In genomic region chr1:30903343-30904034, GRCh38 we compare ENCODE assay signal across 1 cellular context.
A peak's percentile ranks its signal among the peaks of the same experiment; 100 is the strongest.
TF ChIP-seq lines count a peak whose summit lies in the region.

No MANE protein-coding gene starts in this region.

TF ChIP-seq in K562, 482 proteins besides CTCF, POLR2A, EP300 and RAD21 (continued from another document and continues in another):
- TF ChIP-seq VEZF1 (CRISPR knock-in tag; IDR thresholded peaks at IDR 0.05): peak; percentile 64
- TF ChIP-seq SMARCA5 (IDR thresholded peaks at IDR 0.05): peak; percentile 100
- 0 out of 2 replicates have a peak, but pooled peaks have one; percentile 42 for TF ChIP-seq MTA3 (IDR thresholded peaks at IDR 0.05; ENCODE audit: borderline replicate concordance)
- no peak for TF ChIP-seq PBX2 (CRISPR knock-in tag; IDR thresholded peaks at IDR 0.05; ENCODE audit: low read depth)
- 0 out of 2 replicates have a peak, but pooled peaks have one; percentile 18 for TF ChIP-seq PBX2 (tag; conservative IDR thresholded peaks at IDR 0.05; ENCODE audit: low read depth)
- 0 out of 4 replicates have a peak, but pooled peaks of 1 of the 2 experiments have one; percentile 48 for TF ChIP-seq ARNT (IDR thresholded peaks at IDR 0.05)
- 0 out of 4 replicates have a peak, but pooled peaks of 1 of the 2 experiments have one; percentile 16 for TF ChIP-seq TEAD1 (CRISPR knock-in tag; IDR thresholded peaks at IDR 0.05)
- TF ChIP-seq HDAC2 (IDR thresholded peaks at IDR 0.05): peak; percentile 99
- TF ChIP-seq RNF2 (IDR thresholded peaks at IDR 0.05): no peak
- no peak for TF ChIP-seq MYC (IDR thresholded peaks at IDR 0.05; ENCODE audit: low read depth, low read length)
- TF ChIP-seq MYC (CRISPR knock-in tag; IDR thresholded peaks at IDR 0.05; ENCODE audit: borderline replicate concordance, low read depth): no peak
- TF ChIP-seq PRPF4 (IDR thresholded peaks at IDR 0.05; ENCODE audit: insufficient read depth, low read depth, low read length, poor library complexity, severe bottlenecking): no peak
- 0 out of 2 replicates have a peak, but pooled peaks have one; percentile 40 for TF ChIP-seq MTA1 (IDR thresholded peaks at IDR 0.05; ENCODE audit: borderline replicate concordance)
- no peak for TF ChIP-seq ZNF518B (CRISPR knock-in tag; IDR thresholded peaks at IDR 0.05)
- no peak for TF ChIP-seq ZMIZ1 (IDR thresholded peaks at IDR 0.05; ENCODE audit: low read depth in 2 of 2, low read length in 2 of 2)
- 0 out of 2 replicates have a peak, but pooled peaks have one; percentile 43 for TF ChIP-seq ZNF75A (CRISPR knock-in tag; IDR thresholded peaks at IDR 0.05)
- TF ChIP-seq REST (CRISPR knock-in tag; IDR thresholded peaks at IDR 0.05; ENCODE audit: low read depth): no peak
- peak; percentile 30; the same call in 1 of the 2 replicates for TF ChIP-seq TFAP4 (CRISPR knock-in tag; IDR thresholded peaks at IDR 0.05; ENCODE audit: borderline replicate concordance)
- 0 out of 2 replicates have a peak, but pooled peaks have one; percentile 47 for TF ChIP-seq RFX5 (IDR thresholded peaks at IDR 0.05; ENCODE audit: low read depth, low read length)
- TF ChIP-seq CTBP1 (IDR thresholded peaks at IDR 0.05; ENCODE audit: borderline replicate concordance): 0 out of 2 replicates have a peak, but pooled peaks have one; percentile 34
- TF ChIP-seq ZNF740 (CRISPR knock-in tag; IDR thresholded peaks at IDR 0.05): no peak
- no peak for TF ChIP-seq ZNF740 (tag; IDR thresholded peaks at IDR 0.05)
- TF ChIP-seq SP1 (CRISPR knock-in tag; IDR thresholded peaks at IDR 0.05): peak; percentile 39; the same call in 1 of the 2 replicates
- TF ChIP-seq PHF20 (IDR thresholded peaks at IDR 0.05; ENCODE audit: partially characterized antibody): peak; percentile 80
- peak; percentile 13; the same call in 1 of the 2 replicates for TF ChIP-seq MAX (CRISPR knock-in tag; IDR thresholded peaks at IDR 0.05)
- no peak for TF ChIP-seq ZNF609 (CRISPR knock-in tag; IDR thresholded peaks at IDR 0.05; ENCODE audit: borderline replicate concordance)
- TF ChIP-seq TOE1 (IDR thresholded peaks at IDR 0.05; ENCODE audit: borderline replicate concordance): 0 out of 2 replicates have a peak, but pooled peaks have one; percentile 28
- no peak for TF ChIP-seq TOE1 (CRISPR knock-in tag; IDR thresholded peaks at IDR 0.05; ENCODE audit: borderline replicate concordance, low read depth)
- TF ChIP-seq GABPB1 (CRISPR knock-in tag; IDR thresholded peaks at IDR 0.05): 0 out of 2 replicates have a peak, but pooled peaks have one; percentile 41
- TF ChIP-seq ZSCAN29 (IDR thresholded peaks at IDR 0.05): no peak
- TF ChIP-seq PTBP1 (IDR thresholded peaks at IDR 0.05; ENCODE audit: low read depth, low read length): peak; percentile 95
- peak; percentile 99 for TF ChIP-seq CBX1 (IDR thresholded peaks at IDR 0.05; ENCODE audit: low read depth)
- peak in 1 of 2 experiments; percentile 61; a peak in 1 of 4 replicates for TF ChIP-seq FOXA3 (CRISPR knock-in tag; conservative IDR thresholded peaks at IDR 0.05 in 1 of 2, IDR thresholded peaks at IDR 0.05 in 1 of 2)
